Comparison of ENCODE assay signal across 29 cellular contexts in genomic region chr19:30359936-30360335, GRCh38. TPM values are rescaled to one million over a fixed set of nuclear protein-coding genes. Genes with fewer than 3 reads are reported as not detected.
DNase-seq lines count a peak whose midpoint lies in the region; ATAC-seq, FAIRE-seq and TF ChIP-seq lines count a peak whose summit lies in the region.
"Had no signal": no experiment of that assay in that cellular context is flagged by ENCODE, and none has a peak within 500 bp of the region (broad histone marks: within the 10 kb centered on the region; RNA-seq: fewer than 3 reads in every experiment).

No MANE protein-coding gene starts in this region.

- H3K4me3 ChIP-seq in A549 (no peak overlapping the region), psoas muscle (peak overlapping the region; percentile 49)
- H3K4me3 ChIP-seq: BLaER1 treated with 17β-estradiol and CSF1 and Interleukin-3, amounts not matched to agents 10 nM and 100 nM; K562; PC-9 had no signal

- peak overlapping the region in 3 of 5 experiments; percentile 63 to 91 (median 82) for H3K27ac Mint-ChIP-seq in brain
- H3K27ac Mint-ChIP-seq: CD8-positive, alpha-beta T cell had no signal

- no peak for TF ChIP-seq POLR2A in A549 (IDR thresholded peaks at IDR 0.05; ENCODE audit: low read length)

- 41% methylated on average over 9 of the region's 9 CpGs for WGBS in A549 (ENCODE audit: missing lambda C conversion rate)
- WGBS in psoas muscle, 3 donors: 85 to 88% (median 88%) methylated on average over 9 of the region's 9 CpGs

- H3K36me3 Mint-ChIP-seq in brain: peaks cover 7% of the 10 kb centered on the region
- H3K36me3 Mint-ChIP-seq: CD8-positive, alpha-beta T cell had no signal

- H3K27me3 ChIP-seq in layer of hippocampus (ENCODE audit: control insufficient read depth, insufficient read depth, low read length) (no peaks in the 10 kb centered on the region), psoas muscle (ENCODE audit: insufficient read depth in 3 of 3, low read length in 2 of 3) (no peaks in the 10 kb centered on the region)

- no peaks in the 10 kb centered on the region for H3K9me3 ChIP-seq in A549
- no peaks in the 10 kb centered on the region for H3K9me3 ChIP-seq in psoas muscle
- H3K9me3 ChIP-seq: BLaER1 treated with 17β-estradiol and CSF1 and Interleukin-3, amounts not matched to agents 10 nM and 100 nM; Caco-2 had no signal

- H3K4me3 Mint-ChIP-seq in brain: no peak overlapping the region
- H3K4me3 Mint-ChIP-seq: CD8-positive, alpha-beta T cell had no signal

- no peak for DNase-seq in A549 (ENCODE audit: low read depth in 1 of 2, low spot score in 1 of 2)
- no peak for DNase-seq in psoas muscle
- no peak for DNase-seq in cortex of kidney (lab: John Stamatoyannopoulos, UW)
- no peak for DNase-seq in CD1c-positive myeloid dendritic cell (ENCODE audit: extremely low spot score)
- no peak for DNase-seq in DMS 273 treated with DMSO at 0.1 percent for 48 hours (lab: John Stamatoyannopoulos, UW)
- DNase-seq in DMS79 (lab: John Stamatoyannopoulos, UW): no peak
- DNase-seq: 8988T; AML-193; Caco-2; CD8-positive, alpha-beta T cell; Kasumi-1; MV-4-11; NCI-H1105; NCI-H1436 treated with DMSO at 0.1 percent for 48 hours; NCI-H187 treated with DMSO at 0.1 percent for 48 hours; NCI-H446; NCI-H524 treated with DMSO at 0.1 percent for 48 hours; NCI-H774; PC-9 had no signal

- no peak for TF ChIP-seq EP300 in A549 (IDR thresholded peaks at IDR 0.05)

- POLR2A ChIA-PET in A549 (lab: Yijun Ruan, JAX): no interaction called here

- TF ChIP-seq CTCF in A549 (IDR thresholded peaks at IDR 0.05): no peak
- no peak for TF ChIP-seq CTCF in brain (conservative IDR thresholded peaks at IDR 0.05)
- no peak for TF ChIP-seq CTCF in psoas muscle (IDR thresholded peaks at IDR 0.05)

- no peaks in the 10 kb centered on the region for H3K9me3 Mint-ChIP-seq in brain
- H3K9me3 Mint-ChIP-seq: CD8-positive, alpha-beta T cell had no signal

- peaks cover 30% of the 10 kb centered on the region for H3K4me1 Mint-ChIP-seq in brain

- TF ChIP-seq RAD21 in A549 (conservative IDR thresholded peaks at IDR 0.05 in 1 of 2, IDR thresholded peaks at IDR 0.05 in 1 of 2): no peak

- H3K4me2 ChIP-seq in A549: no peak overlapping the region
- H3K4me2 ChIP-seq: PC-9 had no signal

- H3K27ac ChIP-seq in A549: no peak overlapping the region
- peak overlapping the region; percentile 63 for H3K27ac ChIP-seq in layer of hippocampus (ENCODE audit: low read depth, low read length)
- no peak overlapping the region for H3K27ac ChIP-seq in psoas muscle
- H3K27ac ChIP-seq: BLaER1 treated with 17β-estradiol and CSF1 and Interleukin-3, amounts not matched to agents 10 nM and 100 nM; PC-9 had no signal

- no peaks in the 10 kb centered on the region for H3K36me3 ChIP-seq in psoas muscle (ENCODE audit: insufficient read depth in 1 of 2, low read depth in 1 of 2)
- H3K36me3 ChIP-seq: BLaER1 treated with 17β-estradiol and CSF1 and Interleukin-3, amounts not matched to agents 10 nM and 100 nM had no signal

- intact Hi-C loops in psoas muscle (cut with DNase I): no loop called here

- ATAC-seq in A549 (no peak), psoas muscle (no peak)
- ATAC-seq: CD8-positive, alpha-beta T cell; HCT116; Right ventricle myocardium inferior had no signal

- FAIRE-seq in A549 (lab: Jason Lieb, UNC): peak; percentile 23
- FAIRE-seq: GM19239, HTR-8/SVneo, K562 had no signal

- no peaks in the 10 kb centered on the region for H3K4me1 ChIP-seq in A549
- H3K4me1 ChIP-seq in psoas muscle: no peaks in the 10 kb centered on the region
- H3K4me1 ChIP-seq: Caco-2 had no signal

- CTCF ChIA-PET in A549 (lab: Yijun Ruan, JAX): interaction anchor here (0.5 kb wide), 1 partner anchor 421 kb away, joined by 3 read pairs; no protein-coding TSS in a partner anchor

- peaks cover 5% of the 10 kb centered on the region for H3K27me3 Mint-ChIP-seq in brain

TF ChIP-seq in A549, 52 proteins besides CTCF, POLR2A, EP300 and RAD21:
- TF ChIP-seq CBX2 (IDR thresholded peaks at IDR 0.05; ENCODE audit: borderline replicate concordance, low read depth) (no peak), ZFP36 (IDR thresholded peaks at IDR 0.05; ENCODE audit: borderline replicate concordance, partially characterized antibody) (no peak), MYC (IDR thresholded peaks at IDR 0.05; ENCODE audit: borderline replicate concordance, low read length) (no peak), HOXB5 (CRISPR knock-in tag; IDR thresholded peaks at IDR 0.05) (no peak), BHLHE40 (IDR thresholded peaks at IDR 0.05; ENCODE audit: low read depth, low read length) (no peak)

RNA-seq across cellular contexts. Expression of gene ZNF536, which starts 12.2 kb away (rescaled TPM):
- polyA plus RNA-seq in A549 (2011; rRNA removed): not detected in 2 replicates
- polyA plus RNA-seq in A549 (2012; cell fraction: cytosol; rRNA removed): not detected in 2 replicates
- polyA plus RNA-seq in A549 (2012; cell fraction: nucleus; rRNA removed): not detected in 2 replicates
- polyA plus RNA-seq in A549 (2017; fragmentation: RNase III; extraction: RNeasy Plus Mini Kit Qiagen cat#74134 plus additional on column Dnase treatment): not detected in 3 replicates
- not detected in 2 replicates for polyA minus RNA-seq in A549 (2011; rRNA and poly(A)+ RNA removed)
- polyA plus RNA-seq in brain (ENCODE audit: insufficient read depth, low read depth, low replicate concordance): 36.2 TPM
- total RNA-seq in psoas muscle: under 1 TPM; 0.08 to 0.94 (median 0.26) TPM
- polyA plus RNA-seq in psoas muscle: under 1 TPM in 2 of 3 donors, not detected in 1; 0.01 to 0.22 TPM
- total RNA-seq: Caco-2; CD8-positive, alpha-beta T cell; K562; MCF 10A; PC-9 had no signal
- polyA plus RNA-seq: AG04450, K562 had no signal

Comparison
In these comparisons a context has a peak if more than half of its experiments do, and no peak if none do; other contexts are left out.
1. RNA of gene ZNF536, which starts 12.2 kb away (polyA plus RNA-seq): 36.2 TPM in brain (single experiment); 0.01 to 0.22 TPM in psoas muscle and not detected in A549; every median in the first group is over 10 times any median in the second.